ENCODE assay signal across 8 cellular contexts in the genomic region with DNA sequence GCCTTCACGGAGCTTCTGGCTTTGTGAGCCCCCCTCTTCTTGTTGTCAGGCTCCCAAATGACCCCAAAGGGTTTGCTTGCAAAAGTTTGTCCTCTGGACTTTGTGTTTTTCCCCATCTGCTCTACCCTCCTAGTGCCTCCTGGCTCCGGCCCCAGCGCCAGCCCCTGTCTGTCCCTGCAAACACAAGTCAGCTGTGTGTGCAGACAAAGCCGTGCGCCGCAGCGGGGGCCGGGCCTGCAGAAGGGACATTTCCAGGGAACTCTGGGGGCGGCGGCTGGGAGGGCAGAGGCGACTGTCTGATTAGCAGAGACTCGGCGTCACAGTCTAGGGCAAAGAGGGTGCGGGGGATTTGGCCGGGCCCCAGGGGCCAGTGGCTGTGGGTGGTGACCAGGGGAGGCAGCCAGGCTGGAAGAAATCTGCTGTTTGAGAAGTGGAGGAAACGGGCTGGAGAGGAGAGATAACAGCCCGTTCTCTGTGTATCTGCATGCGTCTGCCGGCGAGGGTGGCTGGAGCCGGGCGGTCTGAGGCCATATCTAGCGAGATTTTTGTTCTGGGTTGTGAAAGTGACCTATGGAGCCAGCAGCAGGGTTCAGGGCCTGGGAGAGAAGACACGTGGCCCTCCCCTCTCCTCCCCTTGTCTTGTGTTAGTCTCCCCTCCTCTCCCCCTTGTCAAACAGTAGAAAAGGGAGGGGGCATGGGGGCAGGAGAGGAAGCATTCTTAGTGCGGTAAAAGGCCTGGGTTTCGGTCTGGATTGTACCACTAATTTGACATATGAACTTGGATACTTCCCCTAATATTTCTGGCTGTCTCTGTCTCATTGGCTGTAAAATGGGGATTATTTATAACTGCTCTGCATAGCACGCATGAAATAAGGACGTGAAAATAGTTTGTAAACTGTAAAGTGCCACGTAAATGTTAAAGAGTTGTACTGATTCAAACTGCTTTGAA.
DNase-seq lines count a peak whose midpoint lies in the region; ATAC-seq, FAIRE-seq and TF ChIP-seq lines count a peak whose summit lies in the region.

No MANE protein-coding gene starts in this region.

- ATAC-seq in left cardiac atrium (peak; percentile 78 to 83), HG02759 (IDR thresholded peaks at IDR 0.05; ENCODE audit: unreplicated experiment) (no peak)

- FAIRE-seq in D721Med (lab: Jason Lieb, UNC), result no peak

- DNase-seq in Daoy (ENCODE audit: low read depth) (peak; percentile 27), left cardiac atrium (peak; percentile 98), posterior vena cava (ENCODE audit: low spot score) (peak; percentile 98), HPDE6-E6E7 (ENCODE audit: extremely low spot score) (no peak), D721Med (ENCODE audit: insufficient read length, low spot score) (no peak)
- DNase-seq in activated effector memory CD4-positive, alpha-beta T cell treated with Interleukin-2 at 50 U/mL for 16 hours, result no peak

- peak overlapping the region; percentile 46 for H3K27ac ChIP-seq in VCaP

- intact Hi-C loops in left cardiac atrium (cut with DNase I), result loop anchor here in 1 of 2 donors (2.0 to 5.0 kb wide), 2 partner anchors 46 to 165 kb away; no protein-coding TSS in a partner anchor
- intact Hi-C loops in posterior vena cava (cut with DNase I), result loop anchor here in 1 of 2 donors (10.0 kb wide), 2 partner anchors 97 to 163 kb away; no protein-coding TSS in a partner anchor

- TF ChIP-seq CTCF in VCaP (conservative IDR thresholded peaks at IDR 0.05) (no peak), D721Med (IDR thresholded peaks at IDR 0.05; ENCODE audit: insufficient read depth, missing control alignments) (no peak)

Comparison
In these comparisons a context has a peak if more than half of its experiments do, and no peak if none do; other contexts are left out.
1. DNase-seq: peak in Daoy (single experiment), left cardiac atrium (single experiment) and posterior vena cava (single experiment); none in HPDE6-E6E7 (single experiment), D721Med (single experiment) and activated effector memory CD4-positive, alpha-beta T cell treated with Interleukin-2 at 50 U/mL for 16 hours (single experiment).